ENCODE assay signal across 8 cellular contexts in the genomic region with DNA sequence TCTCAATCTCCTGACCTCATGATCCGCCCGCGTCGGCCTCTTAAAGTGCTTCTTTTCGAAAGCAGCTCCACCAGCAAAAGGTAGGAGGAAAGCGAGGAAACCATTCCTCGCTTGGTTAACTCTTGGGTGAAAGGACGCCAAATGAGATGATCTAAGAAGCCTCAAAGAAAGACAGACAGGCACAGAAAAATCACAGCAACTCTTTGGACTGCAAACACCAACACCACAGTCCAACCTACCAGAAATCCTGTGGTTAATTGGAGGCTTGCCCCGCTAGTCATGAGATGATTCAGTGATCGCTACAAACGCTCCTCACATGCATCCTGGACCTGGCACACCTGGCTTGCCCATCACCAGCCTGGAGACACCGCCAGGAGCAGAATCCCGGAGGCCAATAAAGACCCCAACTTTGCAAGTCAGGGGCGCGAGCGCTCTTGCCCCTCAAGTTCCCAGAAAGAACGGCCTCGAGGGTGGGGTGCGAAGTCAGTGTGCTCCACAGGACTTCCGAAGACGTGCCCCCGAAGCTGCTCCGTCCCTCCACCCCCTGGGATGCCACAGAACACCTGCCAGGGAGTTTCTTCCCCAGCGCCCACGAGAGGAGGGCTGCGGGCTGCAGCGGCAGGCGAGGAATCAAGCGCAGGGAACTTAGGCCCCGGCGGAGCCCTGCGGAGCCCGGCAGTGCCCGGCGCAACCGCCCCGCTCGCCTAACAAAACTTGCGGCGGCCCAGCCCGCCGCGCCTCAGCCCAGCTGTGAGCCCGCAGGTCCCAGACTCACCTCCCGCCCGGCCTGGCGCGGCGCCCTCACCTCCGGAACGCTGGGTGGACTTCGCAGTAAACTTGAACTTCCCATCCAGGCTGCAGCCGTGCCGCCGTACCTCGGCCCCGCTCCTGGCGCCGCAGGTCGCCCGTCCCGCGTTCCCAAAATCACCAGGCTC. TPM values are rescaled to one million over a fixed set of nuclear protein-coding genes. Genes with fewer than 3 reads are reported as not detected.
A peak's percentile ranks its signal among the peaks of the same experiment; 100 is the strongest.
DNase-seq lines count a peak whose midpoint lies in the region; ATAC-seq lines count a peak whose summit lies in the region.
"Not testable (repeated sequence)": the region's sequence is repeated elsewhere in the genome, so short reads cannot be mapped to it uniquely, and the experiment has no call there.

No MANE protein-coding gene starts in this region.

- H3K9me3 Mint-ChIP-seq in activated CD8-positive, alpha-beta T cell treated with anti-CD3 and anti-CD28 coated beads, Interleukin-2, amount 10 ng/mL, durations not matched to agents 7 days and 5 days (ENCODE audit: insufficient read depth): not testable (repeated sequence)

- H3K27me3 Mint-ChIP-seq in activated CD8-positive, alpha-beta T cell treated with anti-CD3 and anti-CD28 coated beads, Interleukin-2, amount 10 ng/mL, durations not matched to agents 7 days and 5 days (ENCODE audit: low read depth): not testable (repeated sequence)

- DNase-seq in CD1c-positive myeloid dendritic cell (ENCODE audit: extremely low spot score) (peak; percentile 19), NCI-H345 (lab: John Stamatoyannopoulos, UW) (peak; percentile 43), left kidney (ENCODE audit: low read depth, low spot score) (peak; percentile 63)
- peak; percentile 29 for DNase-seq in activated CD8-positive, alpha-beta T cell treated with anti-CD3 and anti-CD28 coated beads, Interleukin-2, amount 10 ng/mL, durations not matched to agents 7 days and 5 days
- DNase-seq in effector memory CD4-positive, alpha-beta T cell: not testable (repeated sequence)

- peaks cover 18% of the 10 kb centered on the region for H3K4me1 Mint-ChIP-seq in activated CD8-positive, alpha-beta T cell treated with anti-CD3 and anti-CD28 coated beads, Interleukin-2, amount 10 ng/mL, durations not matched to agents 7 days and 5 days (ENCODE audit: low read depth)

- H3K27ac ChIP-seq in effector memory CD4-positive, alpha-beta T cell (ENCODE audit: insufficient read depth, low read length, poor library complexity, severe bottlenecking): peak overlapping the region; percentile 58

- H3K36me3 Mint-ChIP-seq in activated CD8-positive, alpha-beta T cell treated with anti-CD3 and anti-CD28 coated beads, Interleukin-2, amount 10 ng/mL, durations not matched to agents 7 days and 5 days (ENCODE audit: low read depth): not testable (repeated sequence)

- ATAC-seq in GM19397 (IDR thresholded peaks at IDR 0.05; ENCODE audit: unreplicated experiment) (peak; percentile 22), HG03095 (IDR thresholded peaks at IDR 0.05; ENCODE audit: unreplicated experiment) (peak; percentile 20)
- peak; percentile 50 for ATAC-seq in activated CD8-positive, alpha-beta T cell treated with anti-CD3 and anti-CD28 coated beads, Interleukin-2, amount 10 ng/mL, durations not matched to agents 7 days and 5 days

- H3K27me3 ChIP-seq in effector memory CD4-positive, alpha-beta T cell (replicated peaks; ENCODE audit: control insufficient read depth, insufficient read depth, low read length, poor library complexity, severe bottlenecking); skeletal muscle satellite cell (ENCODE audit: control insufficient read depth, insufficient read depth, low read length): not testable (repeated sequence)

- peak overlapping the region; percentile 68 for H3K4me3 ChIP-seq in effector memory CD4-positive, alpha-beta T cell (ENCODE audit: insufficient read depth, low read depth, low read length, poor library complexity, severe bottlenecking)
- peak overlapping the region; percentile 87 for H3K4me3 ChIP-seq in skeletal muscle satellite cell (ENCODE audit: low read length)

- H3K27ac Mint-ChIP-seq in activated CD8-positive, alpha-beta T cell treated with anti-CD3 and anti-CD28 coated beads, Interleukin-2, amount 10 ng/mL, durations not matched to agents 7 days and 5 days: peak overlapping the region; percentile 90

- H3K4me2 ChIP-seq in skeletal muscle satellite cell (ENCODE audit: low read length): peak overlapping the region; percentile 86

- H3K9me3 ChIP-seq in effector memory CD4-positive, alpha-beta T cell (ENCODE audit: control insufficient read depth, low read length); skeletal muscle satellite cell (replicated peaks; ENCODE audit: low read length): not testable (repeated sequence)

- not testable (repeated sequence) for H3K4me1 ChIP-seq in effector memory CD4-positive, alpha-beta T cell (ENCODE audit: control insufficient read depth, insufficient read depth, low read length, poor library complexity, severe bottlenecking); skeletal muscle satellite cell (ENCODE audit: control insufficient read depth, insufficient read depth, low read length)

- H3K36me3 ChIP-seq in effector memory CD4-positive, alpha-beta T cell (ENCODE audit: control insufficient read depth, insufficient read depth, low read length); skeletal muscle satellite cell (ENCODE audit: insufficient read depth, low read length): not testable (repeated sequence)

- CTCF ChIA-PET in activated CD8-positive, alpha-beta T cell treated with anti-CD3 and anti-CD28 coated beads, Interleukin-2, amount 10 ng/mL, durations not matched to agents 7 days and 5 days (lab: Charles Lee): not testable (repeated sequence)

- H3K9ac ChIP-seq in skeletal muscle satellite cell (ENCODE audit: low read depth, low read length): peak overlapping the region; percentile 84

- POLR2A ChIA-PET in activated CD8-positive, alpha-beta T cell treated with anti-CD3 and anti-CD28 coated beads, Interleukin-2, amount 10 ng/mL, durations not matched to agents 7 days and 5 days (lab: Charles Lee): not testable (repeated sequence)

- H3K4me3 Mint-ChIP-seq in activated CD8-positive, alpha-beta T cell treated with anti-CD3 and anti-CD28 coated beads, Interleukin-2, amount 10 ng/mL, durations not matched to agents 7 days and 5 days: peak overlapping the region; percentile 96

RNA-seq across cellular contexts. Expression of a gene that starts 0.9 kb away (rescaled TPM):
- total RNA-seq in activated CD8-positive, alpha-beta T cell treated with anti-CD3 and anti-CD28 coated beads, Interleukin-2, amount 10 ng/mL, durations not matched to agents 7 days and 5 days: 1 to 10 TPM; 7.7 to 9.1 TPM
- total RNA-seq in skeletal muscle satellite cell (2012; rRNA removed): 2.8 and 3.3 TPM in 2 replicates
